Comparison of ENCODE assay signal across 1 cellular context in the genomic region with DNA sequence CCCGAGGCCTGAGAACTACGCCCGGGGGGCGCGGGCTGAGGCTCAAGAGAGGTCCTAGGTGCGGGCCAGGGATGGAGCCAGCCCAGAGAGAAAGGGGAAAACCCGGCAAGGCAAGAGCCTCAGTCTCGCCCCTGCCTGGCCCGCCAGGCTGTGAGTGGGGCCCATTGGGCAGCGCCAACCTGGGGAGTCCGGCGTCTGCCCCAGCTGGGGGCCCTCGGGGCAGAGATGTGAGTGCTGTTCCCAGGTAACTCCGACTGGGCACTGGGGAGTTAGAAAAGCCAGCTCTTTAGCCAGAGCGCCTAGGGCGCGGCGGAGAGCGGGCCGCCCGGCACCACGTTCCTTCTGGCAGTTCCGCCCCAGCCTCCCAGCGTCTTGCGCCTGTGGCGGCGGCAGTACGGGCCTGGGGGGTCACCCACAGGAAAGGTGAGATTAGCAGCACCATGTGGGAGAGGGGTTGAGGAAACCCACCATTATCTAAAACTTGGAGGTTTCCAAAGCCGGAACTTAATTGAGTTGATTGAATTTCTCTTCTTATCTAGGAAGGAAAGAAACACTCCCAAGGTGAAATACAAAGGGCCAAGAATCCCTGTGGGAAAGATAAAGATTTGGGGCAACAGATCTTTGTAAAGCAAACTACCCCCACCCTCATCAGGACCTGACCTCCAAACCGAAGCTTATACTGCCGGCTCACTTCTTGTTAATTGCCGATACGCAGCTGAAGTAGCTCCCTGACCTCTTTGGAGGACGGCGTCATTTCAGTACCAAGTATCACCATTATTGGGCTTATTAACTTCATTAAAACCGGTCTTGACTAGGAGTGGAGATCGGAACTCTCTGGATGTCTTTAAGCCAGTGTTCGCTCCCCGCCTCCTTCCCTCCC.
A peak's percentile ranks its signal among the peaks of the same experiment; 100 is the strongest.
TF ChIP-seq lines count a peak whose summit lies in the region.

No MANE protein-coding gene starts in this region.

TF ChIP-seq in endothelial cell of umbilical vein, 7 proteins besides CTCF, POLR2A, EP300 and RAD21:
- TF ChIP-seq GATA2 (IDR thresholded peaks at IDR 0.05; ENCODE audit: insufficient read depth, insufficient read length, low read depth, low read length): no peak
- TF ChIP-seq, protein P1, sequence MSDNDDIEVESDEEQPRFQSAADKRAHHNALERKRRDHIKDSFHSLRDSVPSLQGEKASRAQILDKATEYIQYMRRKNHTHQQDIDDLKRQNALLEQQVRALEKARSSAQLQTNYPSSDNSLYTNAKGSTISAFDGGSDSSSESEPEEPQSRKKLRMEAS (IDR thresholded peaks at IDR 0.05; ENCODE audit: insufficient read depth, insufficient read length): no peak
- TF ChIP-seq EZH2 (IDR thresholded peaks at IDR 0.05; ENCODE audit: borderline replicate concordance, low read depth, low read length, severe bottlenecking): peak; percentile 79
